Comparison of ENCODE assay signal across 17 cellular contexts in genomic region chrX:3788494-3789233, GRCh38.
DNase-seq lines count a peak whose midpoint lies in the region; ATAC-seq, FAIRE-seq and TF ChIP-seq lines count a peak whose summit lies in the region.
"Had no signal": no experiment of that assay in that cellular context is flagged by ENCODE, and none has a peak within 500 bp of the region (broad histone marks: within the 10 kb centered on the region; RNA-seq: fewer than 3 reads in every experiment).

No MANE protein-coding gene starts in this region.

- peak overlapping the region; percentile 38 for H3K27ac Mint-ChIP-seq in stimulated activated naive CD8-positive, alpha-beta T cell treated with anti-CD3 and anti-CD28 coated beads, Interleukin-15, Interleukin-2, amounts not matched to agents 100 ng/mL and 50 ng/mL, for 24 hours
- no peak overlapping the region for H3K27ac Mint-ChIP-seq in WTC11
- H3K27ac Mint-ChIP-seq in type B pancreatic cell = peak overlapping the region; percentile 92
- H3K27ac Mint-ChIP-seq in Calu3 (ENCODE audit: unreplicated experiment) = no peak overlapping the region
- H3K27ac Mint-ChIP-seq: B cell had no signal

- intact Hi-C loops in kidney (cut with DNase I) = no loop called here
- intact Hi-C loops in Calu3 (cut with micrococcal nuclease; ENCODE audit: unreplicated experiment) = no loop called here

- H3K36me3 Mint-ChIP-seq in stimulated activated naive CD8-positive, alpha-beta T cell treated with anti-CD3 and anti-CD28 coated beads, Interleukin-15, Interleukin-2, amounts not matched to agents 100 ng/mL and 50 ng/mL, for 24 hours (ENCODE audit: low read depth) = no peaks in the 10 kb centered on the region
- H3K36me3 Mint-ChIP-seq in WTC11 (no peaks in the 10 kb centered on the region), type B pancreatic cell (no peaks in the 10 kb centered on the region), Calu3 (ENCODE audit: insufficient read depth, unreplicated experiment) (no peaks in the 10 kb centered on the region)

- ATAC-seq in stimulated activated naive CD8-positive, alpha-beta T cell treated with anti-CD3 and anti-CD28 coated beads, Interleukin-15, Interleukin-2, amounts not matched to agents 100 U/mL and 50 U/mL, for 24 hours = no peak
- ATAC-seq in WTC11 = peak; percentile 82
- no peak for ATAC-seq in foreskin keratinocyte
- ATAC-seq: HCT116 had no signal

- CTCF ChIA-PET in WTC11 (lab: Charles Lee) = interaction anchor here (0.7 to 1.5 kb wide), 4 partner anchors 21 to 206 kb away, joined by 3 to 7 read pairs (median 4); no protein-coding TSS in a partner anchor
- CTCF ChIA-PET in Calu3 (lab: Charles Lee) = no interaction called here

- TF ChIP-seq CTCF in WTC11 (IDR thresholded peaks at IDR 0.05) (no peak), foreskin keratinocyte (conservative IDR thresholded peaks at IDR 0.05) (peak; percentile 17), type B pancreatic cell (conservative IDR thresholded peaks at IDR 0.05) (peak; percentile 51), kidney (IDR thresholded peaks at IDR 0.05; ENCODE audit: borderline replicate concordance, extremely low read depth, insufficient read depth) (no peak), Calu3 (IDR thresholded peaks at IDR 0.05; ENCODE audit: unreplicated experiment) (no peak)

- no peaks in the 10 kb centered on the region for H3K36me3 ChIP-seq in kidney (ENCODE audit: control insufficient read depth in 1 of 2, insufficient read depth in 2 of 2, low read length in 2 of 2)
- H3K36me3 ChIP-seq: MG63, sigmoid colon had no signal

- no peaks in the 10 kb centered on the region for H3K9me3 Mint-ChIP-seq in stimulated activated naive CD8-positive, alpha-beta T cell treated with anti-CD3 and anti-CD28 coated beads, Interleukin-15, Interleukin-2, amounts not matched to agents 100 ng/mL and 50 ng/mL, for 24 hours
- H3K9me3 Mint-ChIP-seq in WTC11 (no peaks in the 10 kb centered on the region), type B pancreatic cell (no peaks in the 10 kb centered on the region), Calu3 (ENCODE audit: low read depth, unreplicated experiment) (no peaks in the 10 kb centered on the region)

- H3K27me3 ChIP-seq in foreskin keratinocyte = peaks cover 6% of the 10 kb centered on the region
- H3K27me3 ChIP-seq: MG63, sigmoid colon had no signal

- H3K4me1 ChIP-seq in foreskin keratinocyte = no peaks in the 10 kb centered on the region
- no peaks in the 10 kb centered on the region for H3K4me1 ChIP-seq in kidney (ENCODE audit: control insufficient read depth in 1 of 2, insufficient read depth in 1 of 2, low read depth in 1 of 2, low read length in 2 of 2)
- H3K4me1 ChIP-seq: sigmoid colon had no signal

- no peak overlapping the region for H3K4me3 Mint-ChIP-seq in stimulated activated naive CD8-positive, alpha-beta T cell treated with anti-CD3 and anti-CD28 coated beads, Interleukin-15, Interleukin-2, amounts not matched to agents 100 ng/mL and 50 ng/mL, for 24 hours
- H3K4me3 Mint-ChIP-seq in WTC11 (peak overlapping the region; percentile 61), type B pancreatic cell (peak overlapping the region; percentile 59), Calu3 (ENCODE audit: low read depth, unreplicated experiment) (no peak overlapping the region)
- H3K4me3 Mint-ChIP-seq: B cell had no signal

- BruUV-seq in Calu3 (replicated peaks; lab: Mats Ljungman, UMichigan) = no TSS peak

- H3K4me1 Mint-ChIP-seq in stimulated activated naive CD8-positive, alpha-beta T cell treated with anti-CD3 and anti-CD28 coated beads, Interleukin-15, Interleukin-2, amounts not matched to agents 100 ng/mL and 50 ng/mL, for 24 hours (ENCODE audit: low read depth) = no peaks in the 10 kb centered on the region
- H3K4me1 Mint-ChIP-seq in WTC11 (peaks cover 16% of the 10 kb centered on the region), type B pancreatic cell (ENCODE audit: unreplicated experiment) (peaks cover 21% of the 10 kb centered on the region), Calu3 (ENCODE audit: low read depth, unreplicated experiment) (no peaks in the 10 kb centered on the region)
- H3K4me1 Mint-ChIP-seq: B cell had no signal

- no peak for FAIRE-seq in kidney (lab: Jason Lieb, UNC)

- POLR2A ChIA-PET in WTC11 (lab: Charles Lee) = interaction anchor here (0.7 kb wide), 1 partner anchor 26 kb away, joined by 3 read pairs; no protein-coding TSS in a partner anchor

- no peaks in the 10 kb centered on the region for H3K27me3 Mint-ChIP-seq in stimulated activated naive CD8-positive, alpha-beta T cell treated with anti-CD3 and anti-CD28 coated beads, Interleukin-15, Interleukin-2, amounts not matched to agents 100 ng/mL and 50 ng/mL, for 24 hours
- H3K27me3 Mint-ChIP-seq in WTC11 (ENCODE audit: low read depth) (no peaks in the 10 kb centered on the region), type B pancreatic cell (peaks cover 10% of the 10 kb centered on the region), Calu3 (ENCODE audit: unreplicated experiment) (peaks cover 92% of the 10 kb centered on the region)
- H3K27me3 Mint-ChIP-seq: naive thymus-derived CD8-positive, alpha-beta T cell had no signal

- H3K9me3 ChIP-seq in kidney (ENCODE audit: control insufficient read depth in 1 of 2, low read length in 2 of 2) = no peaks in the 10 kb centered on the region
- H3K9me3 ChIP-seq: MG63, sigmoid colon had no signal

- no peak for DNase-seq in stimulated activated naive CD8-positive, alpha-beta T cell treated with anti-CD3 and anti-CD28 coated beads, Interleukin-15, Interleukin-2, amounts not matched to agents 100 U/mL and 50 U/mL, for 24 hours
- DNase-seq in WTC11 (ENCODE audit: low spot score) (peak; percentile 22), foreskin keratinocyte (no peak), type B pancreatic cell (ENCODE audit: extremely low spot score, unreplicated experiment) (no peak), NCI-H1694 treated with DMSO at 0.1 percent for 48 hours (lab: John Stamatoyannopoulos, UW) (no peak), kidney (no peak), Calu3 (no peak)
- DNase-seq: amygdala, DND-41, MG63, NCI-H226, sigmoid colon, T1000 had no signal

- H3K4me3 ChIP-seq in kidney (ENCODE audit: low read length in 2 of 2) = no peak overlapping the region
- H3K4me3 ChIP-seq: MG63, sigmoid colon had no signal

- H3K9ac ChIP-seq in kidney (ENCODE audit: low read length in 2 of 2) = no peak overlapping the region

- H3K27ac ChIP-seq in foreskin keratinocyte (no peak overlapping the region), kidney (ENCODE audit: low read depth in 2 of 2, low read length in 2 of 2) (no peak overlapping the region)
- H3K27ac ChIP-seq: sigmoid colon had no signal

TF ChIP-seq in WTC11, 78 proteins besides CTCF, POLR2A, EP300 and RAD21 (continues in another document):
- no peak for TF ChIP-seq ZNF425 (CRISPR knock-in tag; conservative IDR thresholded peaks at IDR 0.05)
- TF ChIP-seq ZNF423 (CRISPR knock-in tag; IDR thresholded peaks at IDR 0.05) = no peak
- no peak for TF ChIP-seq SMAD4 (CRISPR knock-in tag; IDR thresholded peaks at IDR 0.05)
- TF ChIP-seq ZNF138 (CRISPR knock-in tag; conservative IDR thresholded peaks at IDR 0.05) = no peak
- no peak for TF ChIP-seq RELA (CRISPR knock-in tag; IDR thresholded peaks at IDR 0.05; ENCODE audit: borderline replicate concordance)
- no peak for TF ChIP-seq ZNF532 (CRISPR knock-in tag; IDR thresholded peaks at IDR 0.05; ENCODE audit: borderline replicate concordance)
- no peak for TF ChIP-seq EMX1 (CRISPR knock-in tag; IDR thresholded peaks at IDR 0.05)

Comparison
In these comparisons a context has a peak if more than half of its experiments do, and no peak if none do; other contexts are left out.
1. H3K27ac Mint-ChIP-seq: peak in stimulated activated naive CD8-positive, alpha-beta T cell treated with anti-CD3 and anti-CD28 coated beads, Interleukin-15, Interleukin-2, amounts not matched to agents 100 ng/mL and 50 ng/mL, for 24 hours (single experiment) and type B pancreatic cell (single experiment); none in WTC11 (single experiment) and Calu3 (single experiment).
2. H3K4me3 Mint-ChIP-seq: peak in WTC11 (single experiment) and type B pancreatic cell (single experiment); none in stimulated activated naive CD8-positive, alpha-beta T cell treated with anti-CD3 and anti-CD28 coated beads, Interleukin-15, Interleukin-2, amounts not matched to agents 100 ng/mL and 50 ng/mL, for 24 hours (single experiment) and Calu3 (single experiment).
3. CTCF ChIP-seq: peak in foreskin keratinocyte (single experiment) and type B pancreatic cell (single experiment); none in WTC11 (single experiment), kidney (single experiment) and Calu3 (single experiment).